ENCODE assay signal across 1 cellular context in genomic region chr11:18707811-18708340, GRCh38.
TF ChIP-seq lines count a peak whose summit lies in the region.

No MANE protein-coding gene starts in this region.

TF ChIP-seq in GM12878, 131 proteins besides CTCF, POLR2A, EP300 and RAD21:
- TF ChIP-seq MAX (IDR thresholded peaks at IDR 0.05; ENCODE audit: low read depth, low read length) (no peak), SREBF1 (IDR thresholded peaks at IDR 0.05; ENCODE audit: low read length) (no peak), PAX5 (IDR thresholded peaks at IDR 0.05; ENCODE audit: borderline replicate concordance, low read depth, low read length) (no peak), SPI1 (IDR thresholded peaks at IDR 0.05; ENCODE audit: borderline replicate concordance, insufficient read depth, low read depth, low read length) (peak; percentile 36; the same call in 1 of the 2 replicates), FOS (IDR thresholded peaks at IDR 0.05; ENCODE audit: borderline replicate concordance, extremely low read depth, insufficient read length) (no peak)
